In genomic region chr18:13605901-13606300, GRCh38 we compare ENCODE assay signal across 25 cellular contexts.
"Had no signal": no experiment of that assay in that cellular context is flagged by ENCODE, and none has a peak within 500 bp of the region (broad histone marks: within the 10 kb centered on the region; RNA-seq: fewer than 3 reads in every experiment).

No MANE protein-coding gene starts in this region.

- H3K27me3 ChIP-seq: ascending aorta, body of pancreas, SJSA1 had no signal

- H3K4me3 ChIP-seq: ascending aorta, body of pancreas, SJSA1 had no signal

- ATAC-seq: activated naive CD4-positive, alpha-beta T cell treated with anti-CD3 and anti-CD28 coated beads, Interleukin-2, amount 50 U/mL, for 72 hours; activated naive CD8-positive, alpha-beta T cell treated with anti-CD3 and anti-CD28 coated beads, Interleukin-2, amount 50 U/mL, for 24 hours; activated T-cell treated with anti-CD3 and anti-CD28 coated beads, Interleukin-2, amount 50 U/mL, for 4 hours; body of pancreas; PC-3; WTC11 had no signal

- H3K4me3 Mint-ChIP-seq: activated CD4-positive, alpha-beta memory T cell treated with anti-CD3 and anti-CD28 coated beads for 36 hours; activated naive CD8-positive, alpha-beta T cell treated with anti-CD3 and anti-CD28 coated beads, Interleukin-2, amount 50 U/mL, for 24 hours; activated T-cell treated with anti-CD3 and anti-CD28 coated beads, Interleukin-2, amount 50 U/mL, for 4 hours; T-helper 1 cell treated with Interleukin-12 subunit alpha and Interleukin-12 subunit beta and Interleukin-4 antibody, amounts not matched to agents 30 μg/mL and 1 μg/mL, for 36 hours; WTC11 had no signal

- H3K36me3 Mint-ChIP-seq: WTC11 had no signal

- H3K9me3 ChIP-seq: ascending aorta, body of pancreas, SJSA1 had no signal

- H3K27me3 Mint-ChIP-seq: activated CD4-positive, alpha-beta memory T cell treated with anti-CD3 and anti-CD28 coated beads for 36 hours; activated naive CD8-positive, alpha-beta T cell treated with anti-CD3 and anti-CD28 coated beads, Interleukin-2, amount 50 U/mL, for 24 hours had no signal

- DNase-seq: activated CD4-positive, alpha-beta T cell treated with anti-CD3 and anti-CD28 coated beads for 48 hours; activated CD4-positive, CD25-positive, alpha-beta regulatory T cell treated with anti-CD3 and anti-CD28 coated beads, Interleukin-2, amount 50 U/mL, for 72 hours; activated CD8-positive, alpha-beta memory T cell treated with anti-CD3 and anti-CD28 coated beads for 24 hours; activated effector memory CD4-positive, alpha-beta T cell treated with anti-CD3 and anti-CD28 coated beads, Interleukin-2, amount 50 U/mL, for 16 hours; activated naive CD4-positive, alpha-beta T cell treated with Interleukin-2 at 50 U/mL for 16 hours; activated naive CD8-positive, alpha-beta T cell treated with anti-CD3 and anti-CD28 coated beads, Interleukin-2, amount 50 U/mL, for 24 hours; activated T-cell treated with anti-CD3 and anti-CD28 coated beads, Interleukin-2, amount 50 U/mL, for 4 hours; amniotic stem cell; body of pancreas; central memory CD4-positive, alpha-beta T cell; NCI-H1092; NCI-H1417; NCI-H1930; NCI-H2171; NCI-H226; NCI-H526; NCI-H774; PC-3; SHP77 had no signal

- H3K27ac ChIP-seq: ascending aorta, body of pancreas, SJSA1 had no signal

- H3K9me3 Mint-ChIP-seq: activated CD4-positive, alpha-beta memory T cell treated with anti-CD3 and anti-CD28 coated beads for 36 hours; activated naive CD8-positive, alpha-beta T cell treated with anti-CD3 and anti-CD28 coated beads, Interleukin-2, amount 50 U/mL, for 24 hours; activated T-cell treated with anti-CD3 and anti-CD28 coated beads, Interleukin-2, amount 50 U/mL, for 4 hours; T-helper 1 cell treated with Interleukin-12 subunit alpha and Interleukin-12 subunit beta and Interleukin-4 antibody, amounts not matched to agents 30 μg/mL and 1 μg/mL, for 36 hours had no signal

- H3K27ac Mint-ChIP-seq: activated CD4-positive, alpha-beta memory T cell treated with anti-CD3 and anti-CD28 coated beads for 36 hours; activated naive CD4-positive, alpha-beta T cell treated with anti-CD3 and anti-CD28 coated beads, Interleukin-2, amount 50 U/mL, for 72 hours; activated naive CD8-positive, alpha-beta T cell treated with anti-CD3 and anti-CD28 coated beads, Interleukin-2, amount 50 U/mL, for 24 hours; T-helper 1 cell treated with Interleukin-12 subunit alpha and Interleukin-12 subunit beta and Interleukin-4 antibody, amounts not matched to agents 30 μg/mL and 1 μg/mL, for 36 hours; WTC11 had no signal

- H3K36me3 ChIP-seq: ascending aorta, SJSA1 had no signal
